Comparison of ENCODE assay signal across 10 cellular contexts in genomic region chr1:115330480-115331013, GRCh38. TPM values are rescaled to one million over a fixed set of nuclear protein-coding genes. Genes with fewer than 3 reads are reported as not detected.
DNase-seq lines count a peak whose midpoint lies in the region; ATAC-seq and TF ChIP-seq lines count a peak whose summit lies in the region.
"Had no signal": no experiment of that assay in that cellular context is flagged by ENCODE, and none has a peak within 500 bp of the region (broad histone marks: within the 10 kb centered on the region; RNA-seq: fewer than 3 reads in every experiment).

No MANE protein-coding gene starts in this region.

- TF ChIP-seq CTCF in brain microvascular endothelial cell (IDR thresholded peaks at IDR 0.05; ENCODE audit: low read depth, low read length, missing control alignments) (peak; percentile 55), tibial artery (IDR thresholded peaks at IDR 0.05) (peak; percentile 28 to 35), GM10266 (IDR thresholded peaks at IDR 0.05; ENCODE audit: control insufficient read depth, insufficient read depth, low read depth, missing control alignments) (no peak)

- intact Hi-C loops in tibial artery (cut with DNase I; ENCODE audit: low total_unique reads) = loop anchor here (10.0 kb wide), 2 partner anchors 196 to 424 kb away; no protein-coding TSS in a partner anchor

- H3K4me3 ChIP-seq in brain microvascular endothelial cell (ENCODE audit: low read depth, low read length) = no peak overlapping the region
- no peak overlapping the region for H3K4me3 ChIP-seq in tibial artery

- H3K9me3 ChIP-seq in tibial artery = no peaks in the 10 kb centered on the region
- no peaks in the 10 kb centered on the region for H3K9me3 ChIP-seq in T-helper 17 cell (ENCODE audit: control insufficient read depth, low read length, poor library complexity, severe bottlenecking)

- H3K27me3 Mint-ChIP-seq in T-helper 17 cell = peaks cover 58% of the 10 kb centered on the region

- H3K36me3 ChIP-seq in brain microvascular endothelial cell (replicated peaks) = no peaks in the 10 kb centered on the region
- no peaks in the 10 kb centered on the region for H3K36me3 ChIP-seq in tibial artery

- H3K27me3 ChIP-seq in brain microvascular endothelial cell (replicated peaks) = no peaks in the 10 kb centered on the region
- H3K27me3 ChIP-seq in tibial artery = no peaks in the 10 kb centered on the region

- no peak overlapping the region for H3K4me3 Mint-ChIP-seq in T-helper 17 cell
- H3K4me3 Mint-ChIP-seq: memory B cell had no signal

- no peak overlapping the region for H3K27ac Mint-ChIP-seq in T-helper 17 cell
- H3K27ac Mint-ChIP-seq: memory B cell had no signal

- H3K4me1 ChIP-seq in tibial artery = peaks cover 0 to 82% (median 42%) of the 10 kb centered on the region in 4 donors

- peak overlapping the region; percentile 83 for H3K27ac ChIP-seq in brain microvascular endothelial cell
- peak overlapping the region; percentile 74 to 81 for H3K27ac ChIP-seq in tibial artery

- in situ Hi-C loops in brain microvascular endothelial cell (cut with HindIII; ENCODE audit: low pct_ligation_motif_present, low sequenced_read_pairs) = no loop called here

- DNase-seq in HS-5 (ENCODE audit: low read depth) = peak; percentile 94
- peak; percentile 86 for DNase-seq in brain microvascular endothelial cell
- DNase-seq in hepatic stellate cell (ENCODE audit: low spot score) = peak; percentile 37
- peak in 1 of 2 donors; percentile 56 for DNase-seq in tibial artery
- no peak for DNase-seq in GM10266 (ENCODE audit: extremely low spot score)
- no peak for DNase-seq in T-helper 17 cell
- DNase-seq in CD1c-positive myeloid dendritic cell (ENCODE audit: extremely low spot score) = no peak
- DNase-seq: DMS79, SW 1271 had no signal

- H3K36me3 Mint-ChIP-seq in T-helper 17 cell (ENCODE audit: low read depth) = no peaks in the 10 kb centered on the region
- H3K36me3 Mint-ChIP-seq: memory B cell had no signal

- ATAC-seq in T-helper 17 cell = no peak

- peaks cover 2% of the 10 kb centered on the region for H3K4me1 Mint-ChIP-seq in T-helper 17 cell
- H3K4me1 Mint-ChIP-seq: memory B cell had no signal

RNA-seq across cellular contexts. Expression of gene NGF, which starts 7.5 kb away (rescaled TPM):
- not detected for total RNA-seq in T-helper 17 cell

Comparison
In these comparisons a context has a peak if more than half of its experiments do, and no peak if none do; other contexts are left out.
1. DNase-seq: peak in HS-5 (single experiment), brain microvascular endothelial cell (single experiment) and hepatic stellate cell (single experiment); none in GM10266 (single experiment), T-helper 17 cell (0 of 3) and CD1c-positive myeloid dendritic cell (single experiment).